In genomic region chr2:23689131-23689700, GRCh38 we compare ENCODE assay signal across 26 cellular contexts.
DNase-seq lines count a peak whose midpoint lies in the region; ATAC-seq and TF ChIP-seq lines count a peak whose summit lies in the region.
"Had no signal": no experiment of that assay in that cellular context is flagged by ENCODE, and none has a peak within 500 bp of the region (broad histone marks: within the 10 kb centered on the region; RNA-seq: fewer than 3 reads in every experiment).

No MANE protein-coding gene starts in this region.

- H3K18ac ChIP-seq in neuronal stem cell (ENCODE audit: low read length) = peak overlapping the region; percentile 63

- no peak overlapping the region for H2BK12ac ChIP-seq in neuronal stem cell (ENCODE audit: low read length)

- peaks cover 0 to 16% of the 10 kb centered on the region in 2 donors for H3K36me3 ChIP-seq in neuronal stem cell (replicated peaks in 1 of 2; ENCODE audit: control insufficient read depth in 2 of 2, insufficient read depth in 2 of 2, low read length in 2 of 2)

- H2BK120ac ChIP-seq in neuronal stem cell (ENCODE audit: low read depth, low read length) = no peak overlapping the region

- no peaks in the 10 kb centered on the region for H3K9me3 ChIP-seq in neuronal stem cell (replicated peaks in 1 of 2; ENCODE audit: control insufficient read depth in 2 of 2, insufficient read depth in 1 of 2, low read depth in 1 of 2, low read length in 2 of 2)
- H3K9me3 ChIP-seq: SJCRH30 had no signal

- H4K8ac ChIP-seq in neuronal stem cell (ENCODE audit: low read depth, low read length) = no peak overlapping the region

- H3K4me2 ChIP-seq in neuronal stem cell (ENCODE audit: insufficient read depth, low read length, poor library complexity, severe bottlenecking) = no peak overlapping the region
- H3K4me2 ChIP-seq: GM23338 had no signal

- intact Hi-C loops in left ventricle myocardium superior (cut with micrococcal nuclease) (no loop called here), cardiac septum (cut with DNase I) (no loop called here)

- ATAC-seq in left ventricle myocardium superior = no peak
- ATAC-seq in GM18909 (IDR thresholded peaks at IDR 0.05; ENCODE audit: poor library complexity, unreplicated experiment) = no peak
- ATAC-seq: Panc1 had no signal

- no peak overlapping the region for H3K27ac ChIP-seq in neuronal stem cell (replicated peaks; ENCODE audit: low read length)
- H3K27ac ChIP-seq: C4-2B, SJCRH30 had no signal

- TF ChIP-seq CTCF in chondrocyte (IDR thresholded peaks at IDR 0.05) = no peak

- H3K79me1 ChIP-seq in neuronal stem cell (ENCODE audit: low read depth, low read length) = peaks cover 2% of the 10 kb centered on the region

- no peaks in the 10 kb centered on the region for H3K27me3 Mint-ChIP-seq in chondrocyte (ENCODE audit: low read depth)
- H3K27me3 Mint-ChIP-seq: CD8-positive, alpha-beta memory T cell had no signal

- no peaks in the 10 kb centered on the region for H3K27me3 ChIP-seq in neuronal stem cell (ENCODE audit: control insufficient read depth in 3 of 3, insufficient read depth in 3 of 3, low read depth in 1 of 3, low read length in 3 of 3)
- H3K27me3 ChIP-seq: SJCRH30 had no signal

- H3K14ac ChIP-seq in neuronal stem cell (ENCODE audit: low read length) = no peak overlapping the region

- H3K9me3 Mint-ChIP-seq in chondrocyte (ENCODE audit: low read depth) = no peaks in the 10 kb centered on the region
- H3K9me3 Mint-ChIP-seq: CD8-positive, alpha-beta memory T cell; GM23338 had no signal

- peak overlapping the region; percentile 78 for H2BK5ac ChIP-seq in neuronal stem cell (ENCODE audit: low read length)

- peaks cover 8 to 17% of the 10 kb centered on the region in 2 donors for H3K4me1 ChIP-seq in neuronal stem cell (ENCODE audit: control insufficient read depth in 2 of 2, insufficient read depth in 1 of 2, low read depth in 1 of 2, low read length in 2 of 2)
- H3K4me1 ChIP-seq: SJCRH30 had no signal

- H3K36me3 Mint-ChIP-seq in chondrocyte (ENCODE audit: low read depth) = peaks cover 11% of the 10 kb centered on the region

- H3K9ac ChIP-seq in neuronal stem cell (ENCODE audit: low read depth, low read length, poor library complexity) = no peak overlapping the region

- H2AK5ac ChIP-seq in neuronal stem cell (ENCODE audit: low read depth, low read length) = peak overlapping the region; percentile 70

- no peak overlapping the region for H3K4me3 Mint-ChIP-seq in chondrocyte (ENCODE audit: unreplicated experiment)
- H3K4me3 Mint-ChIP-seq: CD8-positive, alpha-beta memory T cell; GM23338 had no signal

- DNase-seq in left ventricle myocardium superior = peak; percentile 18
- no peak for DNase-seq in cardiac septum (ENCODE audit: low spot score)
- DNase-seq in chondrocyte (ENCODE audit: low spot score) = peak; percentile 79
- no peak for DNase-seq in neuronal stem cell (ENCODE audit: low spot score)
- DNase-seq in NCI-H446 treated with DMSO at 0.1 percent for 48 hours (lab: John Stamatoyannopoulos, UW) = no peak
- no peak for DNase-seq in NCI-H345 treated with DMSO at 0.1 percent for 48 hours (lab: John Stamatoyannopoulos, UW; ENCODE audit: unreplicated experiment)
- DNase-seq in GOT3 (lab: John Stamatoyannopoulos, UW) = no peak
- DNase-seq: 8988T; AML-193; Calu3; CD8-positive, alpha-beta memory T cell; DMS153; KBM-7; MM.1S; NCI-H1092 treated with DMSO at 0.1 percent for 48 hours; NCI-H146; NCI-H2029; NCI-H2227 treated with DMSO at 0.1 percent for 48 hours; NCI-H524; NCI-H774; NK-92 treated with Interleukin-12 subunit alpha and Interleukin-12 subunit beta, amount 100 ng/mL, for 24 hours; SJCRH30 had no signal

- peak overlapping the region; percentile 90 for H2BK15ac ChIP-seq in neuronal stem cell (ENCODE audit: low read length)

- no peak overlapping the region for H3K4me3 ChIP-seq in neuronal stem cell (ENCODE audit: low read length in 2 of 2)
- H3K4me3 ChIP-seq: GM23338, SJCRH30 had no signal

- H3K23ac ChIP-seq in neuronal stem cell (ENCODE audit: low read depth, low read length, poor library complexity) = peak overlapping the region; percentile 49

- H3K4ac ChIP-seq in neuronal stem cell (ENCODE audit: low read length) = no peak overlapping the region

- WGBS in neuronal stem cell (ENCODE audit: extremely low coverage in 2 of 2, insufficient read length in 2 of 2, insufficient replicate concordance in 1 of 2), 2 donors = no CpG with 5 or more reads among the region's 11 CpGs

- H3K4me1 Mint-ChIP-seq in chondrocyte (ENCODE audit: low read depth) = no peaks in the 10 kb centered on the region

- H4K91ac ChIP-seq in neuronal stem cell (ENCODE audit: low read depth, low read length, poor library complexity) = no peak overlapping the region

- H3K27ac Mint-ChIP-seq in chondrocyte (ENCODE audit: unreplicated experiment) = no peak overlapping the region
- H3K27ac Mint-ChIP-seq: GM23338 had no signal

- H2AFZ ChIP-seq in neuronal stem cell (ENCODE audit: low read length) = no peak overlapping the region
- H2AFZ ChIP-seq: GM23338 had no signal

Comparison
In these comparisons a context has a peak if more than half of its experiments do, and no peak if none do; other contexts are left out.
1. DNase-seq: peak in left ventricle myocardium superior (single experiment) and chondrocyte (single experiment); none in cardiac septum (single experiment), neuronal stem cell (single experiment), NCI-H446 treated with DMSO at 0.1 percent for 48 hours (single experiment), NCI-H345 treated with DMSO at 0.1 percent for 48 hours (single experiment) and GOT3 (single experiment).